28 cellular contexts compared by ENCODE assay signal in the genomic region with DNA sequence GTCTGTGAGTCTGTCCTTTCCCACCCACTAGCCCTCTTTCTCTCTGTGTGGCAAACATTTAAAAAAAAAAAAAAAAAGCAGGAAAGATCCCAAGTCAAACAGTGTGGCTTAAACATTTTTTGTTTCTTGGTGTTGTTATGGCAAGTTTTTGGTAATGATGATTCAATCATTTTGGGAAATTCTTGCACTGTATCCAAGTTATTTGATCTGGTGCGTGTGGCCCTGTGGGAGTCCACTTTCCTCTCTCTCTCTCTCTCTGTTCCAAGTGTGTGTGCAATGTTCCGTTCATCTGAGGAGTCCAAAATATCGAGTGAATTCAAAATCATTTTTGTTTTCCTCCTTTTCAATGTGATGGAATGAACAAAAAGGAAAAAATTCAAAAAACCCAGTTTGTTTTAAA.
"Had no signal": no experiment of that assay in that cellular context is flagged by ENCODE, and none has a peak within 500 bp of the region (broad histone marks: within the 10 kb centered on the region; RNA-seq: fewer than 3 reads in every experiment).

No MANE protein-coding gene starts in this region.

- H3K9me3 Mint-ChIP-seq: effector memory CD8-positive, alpha-beta T cell; nephron progenitor cell; stimulated activated effector memory CD8-positive, alpha-beta T cell treated with anti-CD3 and anti-CD28 coated beads, Interleukin-12 subunit alpha, Interleukin-12 subunit beta, amount 100 ng/mL, for 72 hours; stimulated activated naive CD8-positive, alpha-beta T cell treated with anti-CD3 and anti-CD28 coated beads, Interleukin-15, Interleukin-2, amounts not matched to agents 100 ng/mL and 50 ng/mL, for 24 hours; type B pancreatic cell had no signal

- H3K27me3 Mint-ChIP-seq: progenitor cell of endocrine pancreas, type B pancreatic cell had no signal

- H3K27ac Mint-ChIP-seq: activated CD8-positive, alpha-beta T cell treated with anti-CD3 and anti-CD28 coated beads, Interleukin-2, amount 10 ng/mL, durations not matched to agents 7 days and 5 days; activated naive CD8-positive, alpha-beta T cell; effector memory CD8-positive, alpha-beta T cell; nephron progenitor cell; progenitor cell of endocrine pancreas; stimulated activated effector memory CD8-positive, alpha-beta T cell treated with anti-CD3 and anti-CD28 coated beads, Interleukin-12 subunit alpha, Interleukin-12 subunit beta, amount 100 ng/mL, for 72 hours; stimulated activated naive CD8-positive, alpha-beta T cell treated with anti-CD3 and anti-CD28 coated beads, Interleukin-15, Interleukin-2, amounts not matched to agents 100 ng/mL and 50 ng/mL, for 24 hours; T-helper 17 cell; type B pancreatic cell had no signal

- H3K9me3 ChIP-seq: left lung, lower lobe of right lung, neutrophil, ovary, right lobe of liver, uterus had no signal

- DNase-seq: activated CD4-positive, alpha-beta T cell treated with anti-CD3 and anti-CD28 coated beads for 1 hour; activated CD4-positive, alpha-beta T cell treated with anti-CD3 and anti-CD28 coated beads, Interleukin-2, amount 50 U/mL, for 1 hour; activated CD8-positive, alpha-beta T cell treated with anti-CD3 and anti-CD28 coated beads, Interleukin-2, amount 10 ng/mL, durations not matched to agents 7 days and 5 days; activated effector memory CD4-positive, alpha-beta T cell treated with Interleukin-2 at 50 U/mL for 16 hours; activated naive CD4-positive, alpha-beta T cell treated with Interleukin-2 at 50 U/mL for 16 hours; activated T-cell treated with anti-CD3 and anti-CD28 coated beads for 4 hours; aorta; caudate nucleus; cortex of kidney; effector memory CD8-positive, alpha-beta T cell; erythroblast; left lung; lower lobe of right lung; nephron progenitor cell; ovary; right lobe of liver; small intestine; stimulated activated CD4-positive, alpha-beta T cell treated with anti-CD3 and anti-CD28 coated beads, Interleukin-4, amount 100 ng/mL, for 24 hours; substantia nigra; T-helper 17 cell; T1000; uterus had no signal

- ATAC-seq: activated CD8-positive, alpha-beta T cell treated with anti-CD3 and anti-CD28 coated beads, Interleukin-2, amount 10 ng/mL, durations not matched to agents 7 days and 5 days; effector memory CD8-positive, alpha-beta T cell; left lung; lower lobe of right lung; right lobe of liver; stimulated activated effector memory CD8-positive, alpha-beta T cell treated with anti-CD3 and anti-CD28 coated beads, Interleukin-12 subunit alpha, Interleukin-12 subunit beta, amount 100 ng/mL, for 72 hours; T-helper 17 cell had no signal

- H3K27ac ChIP-seq: left lung, lower lobe of right lung, neutrophil, ovary, right lobe of liver, uterus had no signal

- H3K4me3 Mint-ChIP-seq: activated CD8-positive, alpha-beta T cell treated with anti-CD3 and anti-CD28 coated beads, Interleukin-2, amount 10 ng/mL, durations not matched to agents 7 days and 5 days; activated naive CD8-positive, alpha-beta T cell; effector memory CD8-positive, alpha-beta T cell; nephron progenitor cell; stimulated activated effector memory CD8-positive, alpha-beta T cell treated with anti-CD3 and anti-CD28 coated beads, Interleukin-12 subunit alpha, Interleukin-12 subunit beta, amount 100 ng/mL, for 72 hours; stimulated activated naive CD8-positive, alpha-beta T cell treated with anti-CD3 and anti-CD28 coated beads, Interleukin-15, Interleukin-2, amounts not matched to agents 100 ng/mL and 50 ng/mL, for 24 hours; T-helper 17 cell; type B pancreatic cell had no signal

- H3K36me3 Mint-ChIP-seq: activated naive CD8-positive, alpha-beta T cell; stimulated activated effector memory CD8-positive, alpha-beta T cell treated with anti-CD3 and anti-CD28 coated beads, Interleukin-12 subunit alpha, Interleukin-12 subunit beta, amount 100 ng/mL, for 72 hours; type B pancreatic cell had no signal

- H3K4me1 ChIP-seq: left lung, lower lobe of right lung, uterus had no signal

- H3K4me1 Mint-ChIP-seq: stimulated activated effector memory CD8-positive, alpha-beta T cell treated with anti-CD3 and anti-CD28 coated beads, Interleukin-12 subunit alpha, Interleukin-12 subunit beta, amount 100 ng/mL, for 72 hours had no signal

- H3K4me3 ChIP-seq: left lung, lower lobe of right lung, ovary, right lobe of liver, uterus had no signal

- H3K36me3 ChIP-seq: left lung, lower lobe of right lung, neutrophil, ovary, right lobe of liver, uterus had no signal

- H3K27me3 ChIP-seq: left lung, neutrophil, ovary, right lobe of liver, uterus had no signal
